22 cellular contexts compared by ENCODE assay signal in genomic region chr15:53834214-53834613, GRCh38.
DNase-seq lines count a peak whose midpoint lies in the region; ATAC-seq, FAIRE-seq and TF ChIP-seq lines count a peak whose summit lies in the region.
"Had no signal": no experiment of that assay in that cellular context is flagged by ENCODE, and none has a peak within 500 bp of the region (broad histone marks: within the 10 kb centered on the region; RNA-seq: fewer than 3 reads in every experiment).

No MANE protein-coding gene starts in this region.

- TF ChIP-seq CTCF in HepG2 (CRISPR knock-in tag; IDR thresholded peaks at IDR 0.05) (no peak), right lobe of liver (IDR thresholded peaks at IDR 0.05) (no peak), nephron (IDR thresholded peaks at IDR 0.05; ENCODE audit: unreplicated experiment in 3 of 3) (no peak)

- peaks cover 50% of the 10 kb centered on the region for H3K4me1 Mint-ChIP-seq in nephron
- H3K4me1 Mint-ChIP-seq: CD4-positive, alpha-beta memory T cell had no signal

- H4K20me1 ChIP-seq in HepG2 (ENCODE audit: insufficient read depth, low read length) = no peaks in the 10 kb centered on the region
- H4K20me1 ChIP-seq: BLaER1 had no signal

- intact Hi-C loops in HepG2 (cut with micrococcal nuclease; ENCODE audit: unreplicated experiment) (loop anchor here (10.0 kb wide), 1 partner anchor 379 kb away; no protein-coding TSS in a partner anchor), right lobe of liver (cut with DNase I) (no loop called here)

- POLR2A ChIA-PET in HepG2 (lab: Yijun Ruan, JAX) = no interaction called here

- no peak for FAIRE-seq in HepG2 (lab: Jason Lieb, UNC)
- FAIRE-seq: H54 had no signal

- H3K4me1 ChIP-seq in HepG2 (ENCODE audit: insufficient read depth, low read length) (peaks cover 84% of the 10 kb centered on the region), right lobe of liver (no peaks in the 10 kb centered on the region)
- H3K4me1 ChIP-seq: BLaER1 had no signal

- H3K4me3 Mint-ChIP-seq in nephron = no peak overlapping the region
- H3K4me3 Mint-ChIP-seq: CD4-positive, alpha-beta memory T cell; HFFc6 had no signal

- peak overlapping the region; percentile 69 to 90 (median 84) for H3K27ac Mint-ChIP-seq in nephron
- H3K27ac Mint-ChIP-seq: CD4-positive, alpha-beta memory T cell; HFFc6 had no signal

- no peak overlapping the region for H3K4me2 ChIP-seq in HepG2 (ENCODE audit: low read depth, low read length)
- H3K4me2 ChIP-seq: BLaER1 had no signal

- no peak overlapping the region for H3K9ac ChIP-seq in HepG2 (ENCODE audit: insufficient read depth, low read depth, low read length)
- H3K9ac ChIP-seq: BLaER1 had no signal

- H2AFZ ChIP-seq in HepG2 (ENCODE audit: low read length) = peak overlapping the region; percentile 7

- H3K36me3 ChIP-seq in HepG2 (replicated peaks in 1 of 2; ENCODE audit: control insufficient read depth in 1 of 2, insufficient read depth in 2 of 2, low read length in 2 of 2) (no peaks in the 10 kb centered on the region), right lobe of liver (no peaks in the 10 kb centered on the region)
- H3K36me3 ChIP-seq: BLaER1 had no signal

- peaks cover 3% of the 10 kb centered on the region for H3K36me3 Mint-ChIP-seq in nephron (ENCODE audit: low read depth)
- H3K36me3 Mint-ChIP-seq: CD4-positive, alpha-beta memory T cell had no signal

- TF ChIP-seq POLR2A in HepG2 (IDR thresholded peaks at IDR 0.05; ENCODE audit: insufficient read depth in 1 of 2, low read depth in 2 of 2, low read length in 2 of 2) (no peak), right lobe of liver (IDR thresholded peaks at IDR 0.05) (no peak)

- no peaks in the 10 kb centered on the region for H3K9me3 Mint-ChIP-seq in nephron

- H3K4me3 ChIP-seq in HepG2 (replicated peaks in 1 of 3; ENCODE audit: insufficient read depth in 1 of 3, low read depth in 2 of 3, low read length in 3 of 3) (no peak overlapping the region), right lobe of liver (no peak overlapping the region)
- H3K4me3 ChIP-seq: BLaER1 had no signal

- BruUV-seq in HepG2 (replicated peaks; lab: Mats Ljungman, UMichigan) = no TSS peak

- peaks cover 4% of the 10 kb centered on the region for H3K27me3 Mint-ChIP-seq in nephron (ENCODE audit: low read depth)
- H3K27me3 Mint-ChIP-seq: CD4-positive, alpha-beta memory T cell had no signal

- H3K9me3 ChIP-seq in HepG2 (ENCODE audit: low read length) = no peaks in the 10 kb centered on the region
- no peaks in the 10 kb centered on the region for H3K9me3 ChIP-seq in right lobe of liver
- H3K9me3 ChIP-seq: BLaER1 had no signal

- 98% methylated on average over 2 of the region's 2 CpGs for WGBS in HepG2 (ENCODE audit: low lambda C conversion rate)
- 60% methylated on average over 2 of the region's 2 CpGs for WGBS in right lobe of liver (ENCODE audit: insufficient coverage, low coverage, low lambda C conversion rate, missing lambda C conversion rate)

- H3K79me2 ChIP-seq in HepG2 (ENCODE audit: insufficient read depth, low read length) = no peaks in the 10 kb centered on the region

- H3K27ac ChIP-seq in HepG2 (ENCODE audit: extremely low read length, insufficient read depth, low read length) = peak overlapping the region; percentile 99
- no peak overlapping the region for H3K27ac ChIP-seq in right lobe of liver
- H3K27ac ChIP-seq: BLaER1, HL-60, SK-N-MC had no signal

- H3K27me3 ChIP-seq in HepG2 (ENCODE audit: control insufficient read depth in 1 of 2, insufficient read depth in 2 of 2, low read length in 2 of 2) (no peaks in the 10 kb centered on the region), right lobe of liver (no peaks in the 10 kb centered on the region)
- H3K27me3 ChIP-seq: BLaER1 had no signal

- in situ Hi-C loops in HepG2 (cut with HindIII; ENCODE audit: extremely low pct_ligation_motif_present, low pct_unique_long_range_greater_than_20kb) = loop anchor here (25.0 kb wide), 1 partner anchor 372 kb away; no protein-coding TSS in a partner anchor

- no peak for DNase-seq in HepG2 (ENCODE audit: low spot score)
- no peak for DNase-seq in right lobe of liver
- DNase-seq in cerebellar cortex (ENCODE audit: low spot score) = peak; percentile 89
- no peak for DNase-seq in NOMO-1 treated with DMSO at 0.1 percent for 48 hours (lab: John Stamatoyannopoulos, UW; ENCODE audit: unreplicated experiment)
- DNase-seq in DMS53 (lab: John Stamatoyannopoulos, UW) = no peak
- DNase-seq: CD4-positive, alpha-beta memory T cell; HFFc6; IMR-90; NCI-H1436 treated with DMSO at 0.1 percent for 48 hours; NCI-H2029; NCI-H345; NCI-H526 treated with DMSO at 0.1 percent for 48 hours; NK-92 treated with Interleukin-12 subunit alpha and Interleukin-12 subunit beta, amount 100 ng/mL, for 24 hours; OCI-M1; Right ventricle myocardium superior had no signal

- no peak for TF ChIP-seq RAD21 in HepG2 (CRISPR knock-in tag; IDR thresholded peaks at IDR 0.05)

- CTCF ChIA-PET in HepG2 (lab: Yijun Ruan, JAX; ENCODE audit: low intra/inter-chr PET ratio, low total read pairs) = no interaction called here

- TF ChIP-seq EP300 in HepG2 (IDR thresholded peaks at IDR 0.05; ENCODE audit: low read depth in 2 of 2, low read length in 2 of 2) (no peak), HepG2 (CRISPR knock-in tag; IDR thresholded peaks at IDR 0.05; ENCODE audit: borderline replicate concordance) (no peak)

- no peak for ATAC-seq in HepG2
- ATAC-seq in right lobe of liver = no peak
- no peak for ATAC-seq in HG03354 (IDR thresholded peaks at IDR 0.05; ENCODE audit: poor library complexity, severe bottlenecking, unreplicated experiment)
- ATAC-seq in GM21825 (IDR thresholded peaks at IDR 0.05; ENCODE audit: unreplicated experiment) = no peak

TF ChIP-seq in HepG2, 621 proteins besides CTCF, POLR2A, EP300 and RAD21:
- TF ChIP-seq HNRNPUL1 (IDR thresholded peaks at IDR 0.05; ENCODE audit: low read depth, low read length) = no peak
